Comparison of ENCODE assay signal across 1 cellular context in the genomic region with DNA sequence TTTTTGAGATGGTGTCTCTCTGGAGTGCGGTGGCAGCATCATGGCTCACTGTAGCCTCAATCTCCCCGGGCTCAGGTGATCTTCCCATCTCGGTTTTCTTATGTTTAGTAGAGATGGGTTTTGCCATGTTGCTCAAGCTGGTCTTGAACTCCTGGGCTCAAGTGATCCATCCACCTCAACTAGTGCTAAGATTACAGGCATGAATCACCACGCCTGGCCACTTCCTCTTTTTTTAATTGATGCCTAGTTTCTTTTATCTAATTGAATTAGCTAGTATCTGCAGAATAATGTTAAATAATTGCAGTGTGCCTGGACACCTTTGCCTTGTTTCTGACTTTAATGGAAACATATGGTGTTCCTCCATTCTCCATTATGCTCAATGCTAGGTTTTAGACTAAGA.
A peak's percentile ranks its signal among the peaks of the same experiment; 100 is the strongest.
TF ChIP-seq lines count a peak whose summit lies in the region.

No MANE protein-coding gene starts in this region.

TF ChIP-seq in K562, 482 proteins besides CTCF, POLR2A, EP300 and RAD21 (continued from another document):
- TF ChIP-seq, protein P1, sequence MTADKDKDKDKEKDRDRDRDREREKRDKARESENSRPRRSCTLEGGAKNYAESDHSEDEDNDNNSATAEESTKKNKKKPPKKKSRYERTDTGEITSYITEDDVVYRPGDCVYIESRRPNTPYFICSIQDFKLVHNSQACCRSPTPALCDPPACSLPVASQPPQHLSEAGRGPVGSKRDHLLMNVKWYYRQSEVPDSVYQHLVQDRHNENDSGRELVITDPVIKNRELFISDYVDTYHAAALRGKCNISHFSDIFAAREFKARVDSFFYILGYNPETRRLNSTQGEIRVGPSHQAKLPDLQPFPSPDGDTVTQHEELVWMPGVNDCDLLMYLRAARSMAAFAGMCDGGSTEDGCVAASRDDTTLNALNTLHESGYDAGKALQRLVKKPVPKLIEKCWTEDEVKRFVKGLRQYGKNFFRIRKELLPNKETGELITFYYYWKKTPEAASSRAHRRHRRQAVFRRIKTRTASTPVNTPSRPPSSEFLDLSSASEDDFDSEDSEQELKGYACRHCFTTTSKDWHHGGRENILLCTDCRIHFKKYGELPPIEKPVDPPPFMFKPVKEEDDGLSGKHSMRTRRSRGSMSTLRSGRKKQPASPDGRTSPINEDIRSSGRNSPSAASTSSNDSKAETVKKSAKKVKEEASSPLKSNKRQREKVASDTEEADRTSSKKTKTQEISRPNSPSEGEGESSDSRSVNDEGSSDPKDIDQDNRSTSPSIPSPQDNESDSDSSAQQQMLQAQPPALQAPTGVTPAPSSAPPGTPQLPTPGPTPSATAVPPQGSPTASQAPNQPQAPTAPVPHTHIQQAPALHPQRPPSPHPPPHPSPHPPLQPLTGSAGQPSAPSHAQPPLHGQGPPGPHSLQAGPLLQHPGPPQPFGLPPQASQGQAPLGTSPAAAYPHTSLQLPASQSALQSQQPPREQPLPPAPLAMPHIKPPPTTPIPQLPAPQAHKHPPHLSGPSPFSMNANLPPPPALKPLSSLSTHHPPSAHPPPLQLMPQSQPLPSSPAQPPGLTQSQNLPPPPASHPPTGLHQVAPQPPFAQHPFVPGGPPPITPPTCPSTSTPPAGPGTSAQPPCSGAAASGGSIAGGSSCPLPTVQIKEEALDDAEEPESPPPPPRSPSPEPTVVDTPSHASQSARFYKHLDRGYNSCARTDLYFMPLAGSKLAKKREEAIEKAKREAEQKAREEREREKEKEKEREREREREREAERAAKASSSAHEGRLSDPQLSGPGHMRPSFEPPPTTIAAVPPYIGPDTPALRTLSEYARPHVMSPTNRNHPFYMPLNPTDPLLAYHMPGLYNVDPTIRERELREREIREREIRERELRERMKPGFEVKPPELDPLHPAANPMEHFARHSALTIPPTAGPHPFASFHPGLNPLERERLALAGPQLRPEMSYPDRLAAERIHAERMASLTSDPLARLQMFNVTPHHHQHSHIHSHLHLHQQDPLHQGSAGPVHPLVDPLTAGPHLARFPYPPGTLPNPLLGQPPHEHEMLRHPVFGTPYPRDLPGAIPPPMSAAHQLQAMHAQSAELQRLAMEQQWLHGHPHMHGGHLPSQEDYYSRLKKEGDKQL (CRISPR knock-in tag; IDR thresholded peaks at IDR 0.05; ENCODE audit: borderline replicate concordance): no peak
- TF ChIP-seq, protein P2, sequence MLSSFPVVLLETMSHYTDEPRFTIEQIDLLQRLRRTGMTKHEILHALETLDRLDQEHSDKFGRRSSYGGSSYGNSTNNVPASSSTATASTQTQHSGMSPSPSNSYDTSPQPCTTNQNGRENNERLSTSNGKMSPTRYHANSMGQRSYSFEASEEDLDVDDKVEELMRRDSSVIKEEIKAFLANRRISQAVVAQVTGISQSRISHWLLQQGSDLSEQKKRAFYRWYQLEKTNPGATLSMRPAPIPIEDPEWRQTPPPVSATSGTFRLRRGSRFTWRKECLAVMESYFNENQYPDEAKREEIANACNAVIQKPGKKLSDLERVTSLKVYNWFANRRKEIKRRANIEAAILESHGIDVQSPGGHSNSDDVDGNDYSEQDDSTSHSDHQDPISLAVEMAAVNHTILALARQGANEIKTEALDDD (IDR thresholded peaks at IDR 0.05): peak; percentile 84
- TF ChIP-seq JUND (IDR thresholded peaks at IDR 0.05; ENCODE audit: borderline replicate concordance, low read depth, low read length) (peak; percentile 57), JUND (tag; IDR thresholded peaks at IDR 0.05; ENCODE audit: borderline replicate concordance, low read depth, low read length) (peak; percentile 70; the same call in 1 of the 3 replicates), CHCHD3 (CRISPR knock-in tag; IDR thresholded peaks at IDR 0.05) (no peak), HSF4 (CRISPR knock-in tag; IDR thresholded peaks at IDR 0.05; ENCODE audit: borderline replicate concordance) (no peak), KDM2B (CRISPR knock-in tag; IDR thresholded peaks at IDR 0.05) (no peak), ZNF3 (CRISPR knock-in tag; IDR thresholded peaks at IDR 0.05) (no peak), HMG20A (CRISPR knock-in tag; conservative IDR thresholded peaks at IDR 0.05) (no peak), TCFL5 (CRISPR knock-in tag; conservative IDR thresholded peaks at IDR 0.05) (no peak), KAT2B (IDR thresholded peaks at IDR 0.05; ENCODE audit: low read depth, low read length) (no peak), PHTF2 (CRISPR knock-in tag; IDR thresholded peaks at IDR 0.05) (no peak), GTF2A2 (tag; IDR thresholded peaks at IDR 0.05) (no peak)
- TF ChIP-seq, protein P3, sequence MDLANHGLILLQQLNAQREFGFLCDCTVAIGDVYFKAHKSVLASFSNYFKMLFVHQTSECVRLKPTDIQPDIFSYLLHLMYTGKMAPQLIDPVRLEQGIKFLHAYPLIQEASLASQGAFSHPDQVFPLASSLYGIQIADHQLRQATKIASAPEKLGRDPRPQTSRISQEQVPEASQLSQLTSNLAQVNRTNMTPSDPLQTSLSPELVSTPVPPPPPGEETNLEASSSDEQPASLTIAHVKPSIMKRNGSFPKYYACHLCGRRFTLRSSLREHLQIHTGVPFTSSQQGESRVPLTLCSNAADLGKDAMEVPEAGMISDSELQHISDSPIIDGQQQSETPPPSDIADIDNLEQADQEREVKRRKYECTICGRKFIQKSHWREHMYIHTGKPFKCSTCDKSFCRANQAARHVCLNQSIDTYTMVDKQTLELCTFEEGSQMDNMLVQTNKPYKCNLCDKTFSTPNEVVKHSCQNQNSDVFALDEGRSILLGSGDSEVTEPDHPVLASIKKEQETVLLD (IDR thresholded peaks at IDR 0.05): no peak
- TF ChIP-seq, protein P4, sequence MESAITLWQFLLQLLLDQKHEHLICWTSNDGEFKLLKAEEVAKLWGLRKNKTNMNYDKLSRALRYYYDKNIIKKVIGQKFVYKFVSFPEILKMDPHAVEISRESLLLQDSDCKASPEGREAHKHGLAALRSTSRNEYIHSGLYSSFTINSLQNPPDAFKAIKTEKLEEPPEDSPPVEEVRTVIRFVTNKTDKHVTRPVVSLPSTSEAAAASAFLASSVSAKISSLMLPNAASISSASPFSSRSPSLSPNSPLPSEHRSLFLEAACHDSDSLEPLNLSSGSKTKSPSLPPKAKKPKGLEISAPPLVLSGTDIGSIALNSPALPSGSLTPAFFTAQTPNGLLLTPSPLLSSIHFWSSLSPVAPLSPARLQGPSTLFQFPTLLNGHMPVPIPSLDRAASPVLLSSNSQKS (CRISPR knock-in tag; IDR thresholded peaks at IDR 0.05): no peak
- TF ChIP-seq, protein P5, sequence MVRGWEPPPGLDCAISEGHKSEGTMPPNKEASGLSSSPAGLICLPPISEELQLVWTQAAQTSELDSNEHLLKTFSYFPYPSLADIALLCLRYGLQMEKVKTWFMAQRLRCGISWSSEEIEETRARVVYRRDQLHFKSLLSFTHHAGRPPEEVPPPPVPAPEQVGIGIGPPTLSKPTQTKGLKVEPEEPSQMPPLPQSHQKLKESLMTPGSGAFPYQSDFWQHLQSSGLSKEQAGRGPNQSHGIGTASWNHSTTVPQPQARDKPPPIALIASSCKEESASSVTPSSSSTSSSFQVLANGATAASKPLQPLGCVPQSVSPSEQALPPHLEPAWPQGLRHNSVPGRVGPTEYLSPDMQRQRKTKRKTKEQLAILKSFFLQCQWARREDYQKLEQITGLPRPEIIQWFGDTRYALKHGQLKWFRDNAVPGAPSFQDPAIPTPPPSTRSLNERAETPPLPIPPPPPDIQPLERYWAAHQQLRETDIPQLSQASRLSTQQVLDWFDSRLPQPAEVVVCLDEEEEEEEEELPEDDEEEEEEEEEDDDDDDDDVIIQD (CRISPR knock-in tag; IDR thresholded peaks at IDR 0.05): no peak
- TF ChIP-seq, protein P6, sequence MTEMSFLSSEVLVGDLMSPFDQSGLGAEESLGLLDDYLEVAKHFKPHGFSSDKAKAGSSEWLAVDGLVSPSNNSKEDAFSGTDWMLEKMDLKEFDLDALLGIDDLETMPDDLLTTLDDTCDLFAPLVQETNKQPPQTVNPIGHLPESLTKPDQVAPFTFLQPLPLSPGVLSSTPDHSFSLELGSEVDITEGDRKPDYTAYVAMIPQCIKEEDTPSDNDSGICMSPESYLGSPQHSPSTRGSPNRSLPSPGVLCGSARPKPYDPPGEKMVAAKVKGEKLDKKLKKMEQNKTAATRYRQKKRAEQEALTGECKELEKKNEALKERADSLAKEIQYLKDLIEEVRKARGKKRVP (CRISPR knock-in tag; IDR thresholded peaks at IDR 0.05): no peak
- TF ChIP-seq, protein P7, sequence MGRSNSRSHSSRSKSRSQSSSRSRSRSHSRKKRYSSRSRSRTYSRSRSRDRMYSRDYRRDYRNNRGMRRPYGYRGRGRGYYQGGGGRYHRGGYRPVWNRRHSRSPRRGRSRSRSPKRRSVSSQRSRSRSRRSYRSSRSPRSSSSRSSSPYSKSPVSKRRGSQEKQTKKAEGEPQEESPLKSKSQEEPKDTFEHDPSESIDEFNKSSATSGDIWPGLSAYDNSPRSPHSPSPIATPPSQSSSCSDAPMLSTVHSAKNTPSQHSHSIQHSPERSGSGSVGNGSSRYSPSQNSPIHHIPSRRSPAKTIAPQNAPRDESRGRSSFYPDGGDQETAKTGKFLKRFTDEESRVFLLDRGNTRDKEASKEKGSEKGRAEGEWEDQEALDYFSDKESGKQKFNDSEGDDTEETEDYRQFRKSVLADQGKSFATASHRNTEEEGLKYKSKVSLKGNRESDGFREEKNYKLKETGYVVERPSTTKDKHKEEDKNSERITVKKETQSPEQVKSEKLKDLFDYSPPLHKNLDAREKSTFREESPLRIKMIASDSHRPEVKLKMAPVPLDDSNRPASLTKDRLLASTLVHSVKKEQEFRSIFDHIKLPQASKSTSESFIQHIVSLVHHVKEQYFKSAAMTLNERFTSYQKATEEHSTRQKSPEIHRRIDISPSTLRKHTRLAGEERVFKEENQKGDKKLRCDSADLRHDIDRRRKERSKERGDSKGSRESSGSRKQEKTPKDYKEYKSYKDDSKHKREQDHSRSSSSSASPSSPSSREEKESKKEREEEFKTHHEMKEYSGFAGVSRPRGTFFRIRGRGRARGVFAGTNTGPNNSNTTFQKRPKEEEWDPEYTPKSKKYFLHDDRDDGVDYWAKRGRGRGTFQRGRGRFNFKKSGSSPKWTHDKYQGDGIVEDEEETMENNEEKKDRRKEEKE (IDR thresholded peaks at IDR 0.05; ENCODE audit: borderline replicate concordance in 1 of 2, control insufficient read depth in 1 of 2, low read depth in 2 of 2, low read length in 1 of 2): no peak
